In the genomic region with DNA sequence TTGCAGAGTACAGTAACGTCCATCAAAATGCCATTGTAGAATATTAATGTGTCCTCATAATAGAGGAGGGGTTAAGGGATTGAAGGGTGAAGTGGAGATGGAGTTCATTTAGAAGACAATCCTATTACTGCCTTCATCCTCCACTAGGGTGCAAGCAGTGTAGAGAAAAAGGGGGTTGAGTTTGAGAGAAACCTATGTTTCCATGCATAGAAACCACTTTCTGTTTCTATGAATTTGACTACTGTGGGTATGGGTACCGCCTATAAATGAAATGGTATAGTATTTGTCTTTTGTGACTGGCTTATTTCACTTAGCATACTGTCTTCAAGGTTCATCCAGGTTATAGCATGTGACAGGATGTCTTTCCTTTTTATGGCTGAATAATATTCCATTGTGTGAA, we compare ENCODE assay signal across 15 cellular contexts.
DNase-seq lines count a peak whose midpoint lies in the region; ATAC-seq and TF ChIP-seq lines count a peak whose summit lies in the region.
"Had no signal": no experiment of that assay in that cellular context is flagged by ENCODE, and none has a peak within 500 bp of the region (broad histone marks: within the 10 kb centered on the region; RNA-seq: fewer than 3 reads in every experiment).

No MANE protein-coding gene starts in this region.

- H3K4me1 ChIP-seq in HCT116 (ENCODE audit: control insufficient read depth in 1 of 2, insufficient read depth in 2 of 2, low read length in 2 of 2), result peaks cover 35 to 39% of the 10 kb centered on the region in 2 experiments
- peaks cover 8% of the 10 kb centered on the region for H3K4me1 ChIP-seq in mammary epithelial cell (ENCODE audit: insufficient read depth, low read length)
- H3K4me1 ChIP-seq: BE2C had no signal

- H3K9ac ChIP-seq in HCT116 (ENCODE audit: low read length), result no peak overlapping the region
- H3K9ac ChIP-seq in mammary epithelial cell (ENCODE audit: insufficient read depth, low read length), result no peak overlapping the region
- H3K9ac ChIP-seq: GM23248 had no signal

- H3K9me3 ChIP-seq in HCT116 (ENCODE audit: control insufficient read depth in 1 of 2, insufficient read depth in 1 of 2, low read depth in 1 of 2, low read length in 2 of 2), result no peaks in the 10 kb centered on the region
- H3K9me3 ChIP-seq in mammary epithelial cell (replicated peaks; ENCODE audit: insufficient read depth, low read length), result no peaks in the 10 kb centered on the region
- H3K9me3 ChIP-seq: A549, BE2C had no signal

- peak overlapping the region in 1 of 2 donors; percentile 37 for H3K27ac Mint-ChIP-seq in stimulated activated naive CD8-positive, alpha-beta T cell treated with anti-CD3 and anti-CD28 coated beads, Interleukin-15, amount 100 ng/mL, for 72 hours
- peak overlapping the region; percentile 59 for H3K27ac Mint-ChIP-seq in activated T-helper 1 cell treated with anti-CD3 and anti-CD28 coated beads, Interleukin-12 subunit alpha, Interleukin-12 subunit beta, Interleukin-2, Interleukin-4 antibody, amounts not matched to agents 30 ng/mL and 10 ng/mL and 1 ng/mL, durations not matched to agents 14 hours and 24 hours and 36 hours
- H3K27ac Mint-ChIP-seq: CD4-positive, alpha-beta memory T cell had no signal

- no peak overlapping the region for H2AFZ ChIP-seq in HCT116 (ENCODE audit: low read depth, low read length, poor library complexity, severe bottlenecking)
- H2AFZ ChIP-seq in mammary epithelial cell (ENCODE audit: low read depth, low read length), result no peak overlapping the region
- H2AFZ ChIP-seq: GM23248 had no signal

- H3K4me3 ChIP-seq in HCT116 (replicated peaks in 1 of 2; ENCODE audit: low read depth in 1 of 2, low read length in 2 of 2) (no peak overlapping the region), mammary epithelial cell (replicated peaks in 1 of 3; ENCODE audit: insufficient read depth in 1 of 3, low read depth in 2 of 3, low read length in 3 of 3) (no peak overlapping the region)
- H3K4me3 ChIP-seq: A549, GM23248 had no signal

- H3K4me3 Mint-ChIP-seq in stimulated activated naive CD8-positive, alpha-beta T cell treated with anti-CD3 and anti-CD28 coated beads, Interleukin-15, amount 100 ng/mL, for 72 hours, result no peak overlapping the region
- H3K4me3 Mint-ChIP-seq in activated T-helper 1 cell treated with anti-CD3 and anti-CD28 coated beads, Interleukin-12 subunit alpha, Interleukin-12 subunit beta, Interleukin-2, Interleukin-4 antibody, amounts not matched to agents 30 ng/mL and 10 ng/mL and 1 ng/mL, durations not matched to agents 14 hours and 24 hours and 36 hours, result no peak overlapping the region
- H3K4me3 Mint-ChIP-seq: CD4-positive, alpha-beta memory T cell had no signal

- intact Hi-C loops in HCT116 (cut with micrococcal nuclease) (no loop called here), mammary epithelial cell (cut with micrococcal nuclease) (no loop called here)
- intact Hi-C loops in activated T-helper 1 cell treated with anti-CD3 and anti-CD28 coated beads, Interleukin-12 subunit alpha, Interleukin-12 subunit beta, Interleukin-2, Interleukin-4 antibody, amounts not matched to agents 30 ng/mL and 10 ng/mL and 1 ng/mL, durations not matched to agents 14 hours and 24 hours and 36 hours (cut with micrococcal nuclease), result loop anchor here (2.0 to 5.0 kb wide), 3 partner anchors 65 to 90 kb away; no protein-coding TSS in a partner anchor

- DNase-seq in stimulated activated naive CD8-positive, alpha-beta T cell treated with anti-CD3 and anti-CD28 coated beads, Interleukin-15, amount 100 ng/mL, for 72 hours, result no peak
- no peak for DNase-seq in stimulated activated naive CD8-positive, alpha-beta T cell treated with anti-CD3 and anti-CD28 coated beads, Interleukin-15, Interleukin-2, amounts not matched to agents 100 U/mL and 50 U/mL, for 24 hours
- DNase-seq in HCT116 (ENCODE audit: low read depth, low spot score), result no peak
- DNase-seq in activated T-helper 1 cell treated with anti-CD3 and anti-CD28 coated beads, Interleukin-12 subunit alpha, Interleukin-12 subunit beta, Interleukin-2, Interleukin-4 antibody, amounts not matched to agents 30 ng/mL and 10 ng/mL and 1 ng/mL, durations not matched to agents 14 hours and 24 hours and 36 hours (ENCODE audit: low spot score), result no peak
- DNase-seq in erythroblast (lab: John Stamatoyannopoulos, UW), result no peak
- DNase-seq in SIG-M5 (lab: John Stamatoyannopoulos, UW), result no peak
- DNase-seq in mammary epithelial cell, result no peak
- DNase-seq: BE2C; CD4-positive, alpha-beta memory T cell; DMS79; EL; GM23248 had no signal

- H3K4me1 Mint-ChIP-seq in stimulated activated naive CD8-positive, alpha-beta T cell treated with anti-CD3 and anti-CD28 coated beads, Interleukin-15, amount 100 ng/mL, for 72 hours, result peaks cover 23% of the 10 kb centered on the region
- peaks cover 55% of the 10 kb centered on the region for H3K4me1 Mint-ChIP-seq in activated T-helper 1 cell treated with anti-CD3 and anti-CD28 coated beads, Interleukin-12 subunit alpha, Interleukin-12 subunit beta, Interleukin-2, Interleukin-4 antibody, amounts not matched to agents 30 ng/mL and 10 ng/mL and 1 ng/mL, durations not matched to agents 14 hours and 24 hours and 36 hours (ENCODE audit: low read depth)

- no peaks in the 10 kb centered on the region for H3K27me3 ChIP-seq in HCT116 (ENCODE audit: insufficient read depth, low read length)
- H3K27me3 ChIP-seq in mammary epithelial cell (ENCODE audit: insufficient read depth, low read length), result no peaks in the 10 kb centered on the region
- H3K27me3 ChIP-seq: BE2C had no signal

- ATAC-seq in stimulated activated naive CD8-positive, alpha-beta T cell treated with anti-CD3 and anti-CD28 coated beads, Interleukin-15, amount 100 ng/mL, for 72 hours, result peak; percentile 49
- ATAC-seq in stimulated activated naive CD8-positive, alpha-beta T cell treated with anti-CD3 and anti-CD28 coated beads, Interleukin-15, Interleukin-2, amounts not matched to agents 100 U/mL and 50 U/mL, for 24 hours, result no peak
- no peak for ATAC-seq in HCT116
- ATAC-seq: A549 had no signal

- CTCF ChIA-PET in HCT116 (lab: Charles Lee) (no interaction called here), mammary epithelial cell (lab: Charles Lee; ENCODE audit: low non-redundant PET) (interaction anchor here (0.6 kb wide), 1 partner anchor 1547 kb away, joined by 4 read pairs; no protein-coding TSS in a partner anchor)

- H3K27ac ChIP-seq in HCT116 (ENCODE audit: low read depth, low read length), result peak overlapping the region; percentile 78; the same call in 1 of the 2 replicates
- H3K27ac ChIP-seq in mammary epithelial cell (ENCODE audit: insufficient read depth, low read depth, low read length), result no peak overlapping the region
- H3K27ac ChIP-seq: C4-2B, GM23248, HL-60 had no signal

- peaks cover 0 to 4% of the 10 kb centered on the region in 2 donors for H3K9me3 Mint-ChIP-seq in stimulated activated naive CD8-positive, alpha-beta T cell treated with anti-CD3 and anti-CD28 coated beads, Interleukin-15, amount 100 ng/mL, for 72 hours
- H3K9me3 Mint-ChIP-seq in activated T-helper 1 cell treated with anti-CD3 and anti-CD28 coated beads, Interleukin-12 subunit alpha, Interleukin-12 subunit beta, Interleukin-2, Interleukin-4 antibody, amounts not matched to agents 30 ng/mL and 10 ng/mL and 1 ng/mL, durations not matched to agents 14 hours and 24 hours and 36 hours, result peaks cover 25% of the 10 kb centered on the region

- dilution Hi-C loops in mammary epithelial cell (cut with HindIII; ENCODE audit: low sequenced_read_pairs), result loop anchor here (5.0 kb wide), 1 partner anchor 35 kb away; no protein-coding TSS in a partner anchor

- H3K9me2 ChIP-seq in HCT116 (ENCODE audit: insufficient read depth), result no peaks in the 10 kb centered on the region

- H3K4me2 ChIP-seq in HCT116 (ENCODE audit: low read length), result peak overlapping the region; percentile 72; the same call in 1 of the 2 replicates
- H3K4me2 ChIP-seq in mammary epithelial cell (ENCODE audit: insufficient read depth, low read depth, low read length), result no peak overlapping the region
- H3K4me2 ChIP-seq: A549 had no signal

- TF ChIP-seq RAD21 in HCT116 (IDR thresholded peaks at IDR 0.05; ENCODE audit: low read depth), result no peak

- no peaks in the 10 kb centered on the region for H3K27me3 Mint-ChIP-seq in stimulated activated naive CD8-positive, alpha-beta T cell treated with anti-CD3 and anti-CD28 coated beads, Interleukin-15, amount 100 ng/mL, for 72 hours
- no peaks in the 10 kb centered on the region for H3K27me3 Mint-ChIP-seq in activated T-helper 1 cell treated with anti-CD3 and anti-CD28 coated beads, Interleukin-12 subunit alpha, Interleukin-12 subunit beta, Interleukin-2, Interleukin-4 antibody, amounts not matched to agents 30 ng/mL and 10 ng/mL and 1 ng/mL, durations not matched to agents 14 hours and 24 hours and 36 hours (ENCODE audit: insufficient read depth)
- H3K27me3 Mint-ChIP-seq: CD4-positive, alpha-beta memory T cell had no signal

- BruUV-seq in HCT116 (replicated peaks; lab: Mats Ljungman, UMichigan) (no TSS peak), mammary epithelial cell (replicated peaks; lab: Mats Ljungman, UMichigan) (no TSS peak)

- 93% methylated on average over 2 of the region's 2 CpGs for WGBS in mammary epithelial cell (ENCODE audit: low coverage, missing lambda C conversion rate)

- in situ Hi-C loops in mammary epithelial cell (cut with MboI; ENCODE audit: low sequenced_read_pairs in 2 of 2), result no loop called here

- H3K79me2 ChIP-seq in HCT116 (ENCODE audit: insufficient read depth, low read length) (no peaks in the 10 kb centered on the region), mammary epithelial cell (ENCODE audit: insufficient read depth, low read length) (no peaks in the 10 kb centered on the region)

- peaks cover 25% of the 10 kb centered on the region for H3K36me3 Mint-ChIP-seq in activated T-helper 1 cell treated with anti-CD3 and anti-CD28 coated beads, Interleukin-12 subunit alpha, Interleukin-12 subunit beta, Interleukin-2, Interleukin-4 antibody, amounts not matched to agents 30 ng/mL and 10 ng/mL and 1 ng/mL, durations not matched to agents 14 hours and 24 hours and 36 hours (ENCODE audit: low read depth)

- RAD21 ChIA-PET in HCT116 (lab: Charles Lee; ENCODE audit: low non-redundant PET in 1 of 2, low total read pairs in 2 of 2, uncharacterized antibody in 2 of 2, unreplicated experiment in 2 of 2), result no interaction called here

- no peaks in the 10 kb centered on the region for H4K20me1 ChIP-seq in HCT116 (ENCODE audit: insufficient read depth)
- H4K20me1 ChIP-seq in mammary epithelial cell (ENCODE audit: insufficient read depth, low read length), result no peaks in the 10 kb centered on the region

- TF ChIP-seq CTCF in HCT116 (IDR thresholded peaks at IDR 0.05 in 2 of 3, conservative IDR thresholded peaks at IDR 0.05 in 1 of 3; ENCODE audit: borderline replicate concordance in 1 of 3, insufficient read depth in 1 of 3, low read depth in 2 of 3, low read length in 2 of 3) (no peak), mammary epithelial cell (conservative IDR thresholded peaks at IDR 0.05 in 1 of 2, IDR thresholded peaks at IDR 0.05 in 1 of 2; ENCODE audit: extremely low read depth in 1 of 2, insufficient read depth in 1 of 2, low read depth in 1 of 2, low read length in 2 of 2) (no peak)

- no peaks in the 10 kb centered on the region for H3K36me3 ChIP-seq in HCT116 (ENCODE audit: control insufficient read depth in 1 of 2, insufficient read depth in 2 of 2, low read length in 2 of 2)
- H3K36me3 ChIP-seq in mammary epithelial cell (ENCODE audit: insufficient read depth, low read length), result no peaks in the 10 kb centered on the region
- H3K36me3 ChIP-seq: BE2C had no signal

- TF ChIP-seq POLR2A in HCT116 (IDR thresholded peaks at IDR 0.05; ENCODE audit: borderline replicate concordance, extremely low read depth, insufficient read depth, insufficient read length) (no peak), erythroblast (IDR thresholded peaks at IDR 0.05; ENCODE audit: low read length) (no peak)

- POLR2A ChIA-PET in HCT116 (lab: Charles Lee), result no interaction called here
